8 cellular contexts compared by ENCODE assay signal in the genomic region with DNA sequence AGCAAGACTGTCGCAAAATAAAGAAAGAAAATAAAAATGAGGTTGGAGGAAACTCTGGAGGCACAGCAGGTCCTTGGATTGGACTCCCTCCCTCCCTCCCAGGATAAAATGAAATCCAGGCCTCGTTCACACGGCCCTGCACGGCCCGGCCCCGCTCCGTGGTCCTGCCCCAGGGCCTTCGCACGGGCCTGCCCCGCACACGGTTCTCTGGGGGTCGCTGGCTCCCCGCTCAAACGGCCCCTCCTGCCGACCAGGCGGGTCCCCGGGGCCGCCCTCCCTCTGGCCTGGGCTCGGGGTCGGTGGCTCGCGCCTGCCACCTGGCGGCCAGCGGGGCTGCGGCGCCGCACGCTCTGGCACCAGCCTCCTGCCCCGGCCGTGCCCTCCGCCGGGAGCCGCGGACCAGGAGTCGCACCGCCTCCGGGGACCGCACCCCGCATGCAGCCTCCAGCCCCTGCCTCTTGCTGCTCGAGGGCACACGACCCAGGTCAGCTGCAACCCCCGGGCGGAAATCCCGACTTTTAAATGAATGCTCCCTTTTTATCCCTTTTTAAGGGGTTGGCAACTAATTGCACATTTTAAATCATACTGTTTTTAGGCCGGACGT. TPM values are rescaled to one million over a fixed set of nuclear protein-coding genes. Genes with fewer than 3 reads are reported as not detected.
DNase-seq lines count a peak whose midpoint lies in the region; ATAC-seq, FAIRE-seq and TF ChIP-seq lines count a peak whose summit lies in the region.

No MANE protein-coding gene starts in this region.

- H3K36me3 Mint-ChIP-seq in activated naive CD4-positive, alpha-beta T cell treated with anti-CD3 and anti-CD28 coated beads, Interleukin-2, amount 50 U/mL, for 24 hours, result no peaks in the 10 kb centered on the region

- TF ChIP-seq POLR2A in GM12891 (IDR thresholded peaks at IDR 0.05; ENCODE audit: low read depth, low read length), result no peak
- TF ChIP-seq POLR2A in prostate gland (IDR thresholded peaks at IDR 0.05), result peak; percentile 11

- no peak overlapping the region for H3K27ac Mint-ChIP-seq in activated naive CD4-positive, alpha-beta T cell treated with anti-CD3 and anti-CD28 coated beads, Interleukin-2, amount 50 U/mL, for 24 hours

- DNase-seq in A172 (ENCODE audit: low spot score) (peak; percentile 34), GM12891 (ENCODE audit: insufficient read length, low spot score) (peak; percentile 97), HPDE6-E6E7 (ENCODE audit: extremely low spot score) (peak; percentile 79), SJSA1 (ENCODE audit: low read depth in 1 of 2, low spot score in 2 of 2) (peak; percentile 67 to 78), cardiac muscle cell (ENCODE audit: low read depth in 1 of 2, low spot score in 1 of 2) (peak; percentile 65 to 84), prostate gland (ENCODE audit: low spot score) (peak; percentile 47), upper lobe of right lung (peak; percentile 88)

- H3K27me3 ChIP-seq in SJSA1 (replicated peaks) (no peaks in the 10 kb centered on the region), cardiac muscle cell (no peaks in the 10 kb centered on the region), prostate gland (replicated peaks; ENCODE audit: insufficient read depth) (no peaks in the 10 kb centered on the region), upper lobe of right lung (no peaks in the 10 kb centered on the region)

- H3K4me3 ChIP-seq in SJSA1, result peak overlapping the region; percentile 29
- H3K4me3 ChIP-seq in cardiac muscle cell, result peak overlapping the region; percentile 22
- peak overlapping the region; percentile 13 to 27 for H3K4me3 ChIP-seq in prostate gland
- peak overlapping the region; percentile 29 for H3K4me3 ChIP-seq in upper lobe of right lung

- TF ChIP-seq CTCF in cardiac muscle cell (IDR thresholded peaks at IDR 0.05; ENCODE audit: low read depth, low read length), result peak; percentile 62
- peak; percentile 96 to 99 (median 98) for TF ChIP-seq CTCF in prostate gland (IDR thresholded peaks at IDR 0.05)
- peak; percentile 90 for TF ChIP-seq CTCF in upper lobe of right lung (IDR thresholded peaks at IDR 0.05)

- peak; percentile 92 for FAIRE-seq in GM12891 (lab: Jason Lieb, UNC)

- H3K27me3 Mint-ChIP-seq in activated naive CD4-positive, alpha-beta T cell treated with anti-CD3 and anti-CD28 coated beads, Interleukin-2, amount 50 U/mL, for 24 hours, result no peaks in the 10 kb centered on the region

- WGBS in prostate gland, result 1% methylated on average over 46 of the region's 46 CpGs

- peak overlapping the region; percentile 65 for H3K4me3 Mint-ChIP-seq in activated naive CD4-positive, alpha-beta T cell treated with anti-CD3 and anti-CD28 coated beads, Interleukin-2, amount 50 U/mL, for 24 hours

- peaks cover 9% of the 10 kb centered on the region for H3K4me1 Mint-ChIP-seq in activated naive CD4-positive, alpha-beta T cell treated with anti-CD3 and anti-CD28 coated beads, Interleukin-2, amount 50 U/mL, for 24 hours

- no peaks in the 10 kb centered on the region for H3K9me3 Mint-ChIP-seq in activated naive CD4-positive, alpha-beta T cell treated with anti-CD3 and anti-CD28 coated beads, Interleukin-2, amount 50 U/mL, for 24 hours

- H3K9me3 ChIP-seq in SJSA1 (replicated peaks) (no peaks in the 10 kb centered on the region), cardiac muscle cell (ENCODE audit: low read depth) (no peaks in the 10 kb centered on the region), prostate gland (no peaks in the 10 kb centered on the region), upper lobe of right lung (no peaks in the 10 kb centered on the region)

- intact Hi-C loops in prostate gland (cut with DNase I) (loop anchor here (1.0 to 10.0 kb wide), 5 partner anchors 57 to 318 kb away; a partner anchor contains a TSS), upper lobe of right lung (cut with DNase I) (loop anchor here (5.0 to 10.0 kb wide), 2 partner anchors 60 to 218 kb away; no protein-coding TSS in a partner anchor)

- H3K4me1 ChIP-seq in SJSA1 (replicated peaks) (peaks cover 20% of the 10 kb centered on the region), cardiac muscle cell (ENCODE audit: low read depth) (peaks cover 8% of the 10 kb centered on the region), prostate gland (replicated peaks) (no peaks in the 10 kb centered on the region), upper lobe of right lung (peaks cover 20% of the 10 kb centered on the region)

- H3K27ac ChIP-seq in SJSA1, result no peak overlapping the region
- no peak overlapping the region for H3K27ac ChIP-seq in cardiac muscle cell
- peak overlapping the region; percentile 5 to 45 for H3K27ac ChIP-seq in prostate gland
- H3K27ac ChIP-seq in upper lobe of right lung, result peak overlapping the region; percentile 30

- ATAC-seq in upper lobe of right lung, result peak; percentile 91

- peaks cover 22% of the 10 kb centered on the region for H3K36me3 ChIP-seq in SJSA1
- peaks cover 9% of the 10 kb centered on the region for H3K36me3 ChIP-seq in cardiac muscle cell
- H3K36me3 ChIP-seq in prostate gland, result peaks cover 0 to 7% of the 10 kb centered on the region in 2 donors
- H3K36me3 ChIP-seq in upper lobe of right lung, result peaks cover 6% of the 10 kb centered on the region

TF ChIP-seq in GM12891, 5 proteins besides CTCF, POLR2A, EP300 and RAD21:
- TF ChIP-seq SPI1 (IDR thresholded peaks at IDR 0.05; ENCODE audit: low read depth, low read length) (no peak), PAX5 (IDR thresholded peaks at IDR 0.05; ENCODE audit: insufficient read depth, low read length, severe bottlenecking) (no peak), POU2F2 (IDR thresholded peaks at IDR 0.05; ENCODE audit: low read depth, low read length) (peak; percentile 19; the same call in 1 of the 2 replicates), TAF1 (IDR thresholded peaks at IDR 0.05; ENCODE audit: low read depth, low read length) (no peak), POLR2AphosphoS5 (IDR thresholded peaks at IDR 0.05; ENCODE audit: low read depth, low read length) (no peak)

RNA-seq across cellular contexts. Expression of a gene that starts 1.5 kb away (rescaled TPM):
- 41.8 and 42.6 TPM in 2 replicates for total RNA-seq in A172 (2014; rRNA removed; shearing (Covaris generic))
- 44.1 TPM for polyA plus RNA-seq in GM12891 (2012; ENCODE audit: low read depth, missing spikeins)
- total RNA-seq in SJSA1 (2014; rRNA removed; shearing (Covaris generic)), result 43.2 and 60.5 TPM in 2 replicates
- total RNA-seq in cardiac muscle cell, result 136 and 143 TPM in 2 replicates
- polyA plus RNA-seq in cardiac muscle cell, result 241 and 262 TPM in 2 replicates
- total RNA-seq in prostate gland, result 10 to 100 TPM; 35.0 to 94.8 TPM
- 21.9 TPM for total RNA-seq in upper lobe of right lung

RNA-seq across cellular contexts. Expression of a gene that starts 17.6 kb away (rescaled TPM):
- 0.38 TPM in 1 of 2 replicates, not detected in the other for total RNA-seq in A172 (2014; rRNA removed; shearing (Covaris generic))
- polyA plus RNA-seq in GM12891 (2012; ENCODE audit: low read depth, missing spikeins), result 0.06 TPM
- total RNA-seq in SJSA1 (2014; rRNA removed; shearing (Covaris generic)), result not detected in 2 replicates
- total RNA-seq in cardiac muscle cell (5.4 and 8.5 TPM in 2 replicates), prostate gland (under 1 TPM in 1 of 2 donors, not detected in 1; 0.34 TPM), upper lobe of right lung (not detected)
- polyA plus RNA-seq in cardiac muscle cell, result 3.0 and 4.9 TPM in 2 replicates

RNA-seq across cellular contexts. Expression of a gene that starts 38.3 kb away (rescaled TPM):
- total RNA-seq in A172 (2014; rRNA removed; shearing (Covaris generic)), result 104 and 131 TPM in 2 replicates
- polyA plus RNA-seq in GM12891 (2012; ENCODE audit: low read depth, missing spikeins), result 82.3 TPM
- total RNA-seq in SJSA1 (2014; rRNA removed; shearing (Covaris generic)), result 122 and 131 TPM in 2 replicates
- total RNA-seq in cardiac muscle cell (228 and 370 TPM in 2 replicates), prostate gland (100 to 1,000 TPM; 216 to 377 TPM), upper lobe of right lung (167 TPM)
- 403 and 445 TPM in 2 replicates for polyA plus RNA-seq in cardiac muscle cell

RNA-seq across cellular contexts. Expression of a gene that starts 38.7 kb away (rescaled TPM):
- not detected in 2 replicates for total RNA-seq in A172 (2014; rRNA removed; shearing (Covaris generic))
- polyA plus RNA-seq in GM12891 (2012; ENCODE audit: low read depth, missing spikeins), result not detected
- not detected in 2 replicates for total RNA-seq in SJSA1 (2014; rRNA removed; shearing (Covaris generic))
- total RNA-seq in cardiac muscle cell, result not detected in 2 replicates
- not detected in 2 replicates for polyA plus RNA-seq in cardiac muscle cell
- total RNA-seq in prostate gland, result not detected
- not detected for total RNA-seq in upper lobe of right lung

RNA-seq across cellular contexts. Expression of a gene that starts 43.7 kb away (rescaled TPM):
- total RNA-seq in A172 (2014; rRNA removed; shearing (Covaris generic)), result 219 and 243 TPM in 2 replicates
- 101 TPM for polyA plus RNA-seq in GM12891 (2012; ENCODE audit: low read depth, missing spikeins)
- 403 and 441 TPM in 2 replicates for total RNA-seq in SJSA1 (2014; rRNA removed; shearing (Covaris generic))
- total RNA-seq in cardiac muscle cell, result 158 TPM in 2 replicates
- polyA plus RNA-seq in cardiac muscle cell, result 183 and 185 TPM in 2 replicates
- 100 to 1,000 TPM in 1 of 2 donors, 10 to 100 TPM in 1; 82.9 to 101 TPM for total RNA-seq in prostate gland
- 220 TPM for total RNA-seq in upper lobe of right lung

Comparison
In these comparisons a context has a peak if more than half of its experiments do, and no peak if none do; other contexts are left out.
1. DNase-seq: peak in every context shown above with its lines; median percentile 97 in GM12891; 88 in upper lobe of right lung; 79 in HPDE6-E6E7; 74 in cardiac muscle cell; 72 in SJSA1; 47 in prostate gland; 34 in A172.
2. H3K27ac ChIP-seq: peak in prostate gland (2 of 2) and upper lobe of right lung (single experiment); none in SJSA1 (single experiment) and cardiac muscle cell (single experiment).
3. Peak in every context shown above with its lines, with median percentiles within 50 percentile points of each other: H3K4me3 ChIP-seq and CTCF ChIP-seq.